9 cellular contexts compared by ENCODE assay signal in the genomic region with DNA sequence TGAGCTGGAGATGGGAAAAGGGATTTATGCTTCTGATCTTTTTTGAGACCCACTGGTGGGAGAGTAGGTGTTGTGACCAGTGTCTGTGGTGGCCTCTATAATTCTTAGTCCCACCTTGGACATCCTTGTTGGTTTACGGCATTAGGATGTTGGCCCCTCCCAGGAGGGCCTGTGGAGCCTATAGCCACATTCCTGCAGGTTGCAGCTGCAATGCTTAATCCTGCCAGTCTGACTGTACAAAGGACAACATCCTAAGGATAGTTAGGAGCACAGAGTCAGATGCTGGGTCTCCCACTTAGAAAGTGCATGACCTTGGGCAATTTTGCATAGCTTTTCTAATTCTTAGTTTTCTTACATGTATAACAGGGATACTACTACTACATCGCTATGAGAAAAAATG.
A peak's percentile ranks its signal among the peaks of the same experiment; 100 is the strongest.
DNase-seq lines count a peak whose midpoint lies in the region; ATAC-seq and TF ChIP-seq lines count a peak whose summit lies in the region.
"Had no signal": no experiment of that assay in that cellular context is flagged by ENCODE, and none has a peak within 500 bp of the region (broad histone marks: within the 10 kb centered on the region; RNA-seq: fewer than 3 reads in every experiment).

No MANE protein-coding gene starts in this region.

- no peak for TF ChIP-seq EP300 in sigmoid colon (IDR thresholded peaks at IDR 0.05)

- POLR2A ChIA-PET in PC-3 (lab: Charles Lee; ENCODE audit: unreplicated experiment): interaction anchor here (0.8 to 0.9 kb wide), 2 partner anchors 80 to 257 kb away, joined by 3 read pairs; no protein-coding TSS in a partner anchor

- peaks cover 7% of the 10 kb centered on the region; the same call in 1 of the 2 replicates for H3K79me2 ChIP-seq in PC-3 (ENCODE audit: low read length)

- peaks cover 6% of the 10 kb centered on the region for H3F3A ChIP-seq in PC-3 (ENCODE audit: low read length, unreplicated experiment)

- peak overlapping the region; percentile 77 for H3K4me2 ChIP-seq in PC-3 (ENCODE audit: low read length)

- H3K27me3 ChIP-seq in PC-3 (ENCODE audit: low read length) (no peaks in the 10 kb centered on the region), sigmoid colon (no peaks in the 10 kb centered on the region)
- H3K27me3 ChIP-seq in effector memory CD4-positive, alpha-beta T cell (replicated peaks; ENCODE audit: control insufficient read depth, insufficient read depth, low read length, poor library complexity, severe bottlenecking): no peaks in the 10 kb centered on the region

- ATAC-seq in PC-3 (peak; percentile 55), HG03159 (IDR thresholded peaks at IDR 0.05; ENCODE audit: unreplicated experiment) (no peak), HG02970 (IDR thresholded peaks at IDR 0.05; ENCODE audit: low FRiP score, unreplicated experiment) (no peak)

- intact Hi-C loops in PC-3 (cut with micrococcal nuclease) (no loop called here), sigmoid colon (cut with DNase I) (no loop called here)

- peak overlapping the region; percentile 40 for H2AFZ ChIP-seq in PC-3 (ENCODE audit: low read length)

- peak; percentile 70 for DNase-seq in ELR (ENCODE audit: low read depth)
- peak; percentile 40 for DNase-seq in PC-3
- no peak for DNase-seq in effector memory CD4-positive, alpha-beta T cell
- no peak for DNase-seq in sigmoid colon
- DNase-seq in T-helper 9 cell: no peak
- DNase-seq: kidney had no signal

- H3K9ac ChIP-seq in PC-3 (ENCODE audit: low read length): peak overlapping the region; percentile 31

- CTCF ChIA-PET in PC-3 (lab: Charles Lee): no interaction called here

- no TSS peak for BruUV-seq in PC-3 (replicated peaks; lab: Mats Ljungman, UMichigan)

- peak overlapping the region; percentile 75 for H3K27ac ChIP-seq in PC-3 (ENCODE audit: low read length)
- H3K27ac ChIP-seq in effector memory CD4-positive, alpha-beta T cell (ENCODE audit: insufficient read depth, low read length, poor library complexity, severe bottlenecking): peak overlapping the region; percentile 47
- H3K27ac ChIP-seq in sigmoid colon: peak overlapping the region in 3 of 4 donors; percentile 30 to 84 (median 83)
- H3K27ac ChIP-seq: prostate gland had no signal

- H3K36me3 ChIP-seq in PC-3 (ENCODE audit: low read depth, low read length) (no peaks in the 10 kb centered on the region), sigmoid colon (no peaks in the 10 kb centered on the region)
- no peaks in the 10 kb centered on the region for H3K36me3 ChIP-seq in effector memory CD4-positive, alpha-beta T cell (ENCODE audit: control insufficient read depth, insufficient read depth, low read length)
- H3K36me3 ChIP-seq: prostate gland had no signal

- H4K20me1 ChIP-seq in PC-3 (ENCODE audit: low read length): no peaks in the 10 kb centered on the region

- H3K4me1 ChIP-seq in PC-3 (ENCODE audit: insufficient read depth, low read length) (peaks cover 36% of the 10 kb centered on the region), sigmoid colon (peaks cover 0 to 54% (median 46%) of the 10 kb centered on the region in 4 donors)
- peaks cover 10% of the 10 kb centered on the region for H3K4me1 ChIP-seq in effector memory CD4-positive, alpha-beta T cell (ENCODE audit: control insufficient read depth, insufficient read depth, low read length, poor library complexity, severe bottlenecking)
- H3K4me1 ChIP-seq: prostate gland had no signal

- TF ChIP-seq POLR2A in sigmoid colon (IDR thresholded peaks at IDR 0.05): no peak

- H3K9me3 ChIP-seq in PC-3 (ENCODE audit: low read length): no peaks in the 10 kb centered on the region
- no peaks in the 10 kb centered on the region for H3K9me3 ChIP-seq in effector memory CD4-positive, alpha-beta T cell (ENCODE audit: control insufficient read depth, low read length)
- no peaks in the 10 kb centered on the region for H3K9me3 ChIP-seq in sigmoid colon
- H3K9me3 ChIP-seq: prostate gland had no signal

- H3K4me3 ChIP-seq in PC-3 (ENCODE audit: low read length): peak overlapping the region; percentile 61
- H3K4me3 ChIP-seq in effector memory CD4-positive, alpha-beta T cell (ENCODE audit: insufficient read depth, low read depth, low read length, poor library complexity, severe bottlenecking): peak overlapping the region; percentile 4
- H3K4me3 ChIP-seq in sigmoid colon: no peak overlapping the region
- H3K4me3 ChIP-seq: prostate gland had no signal

- TF ChIP-seq CTCF in PC-3 (conservative IDR thresholded peaks at IDR 0.05; ENCODE audit: low read depth, low read length) (no peak), sigmoid colon (IDR thresholded peaks at IDR 0.05) (no peak)

- 82 to 91% methylated on average over 2 of the region's 2 CpGs for WGBS in sigmoid colon, 2 donors

- no peaks in the 10 kb centered on the region for H3K9me2 ChIP-seq in PC-3 (replicated peaks; ENCODE audit: low read length)

Comparison
In these comparisons a context has a peak if more than half of its experiments do, and no peak if none do; other contexts are left out.
1. DNase-seq: peak in ELR (single experiment) and PC-3 (single experiment); none in effector memory CD4-positive, alpha-beta T cell (0 of 3), sigmoid colon (single experiment) and T-helper 9 cell (single experiment).
2. H3K4me3 ChIP-seq: peak in PC-3 (single experiment) and effector memory CD4-positive, alpha-beta T cell (single experiment); none in sigmoid colon (0 of 4).
3. Peak in every context shown above with its lines, with median percentiles within 50 percentile points of each other: H3K27ac ChIP-seq.